Comparison of ENCODE assay signal across 10 cellular contexts in the genomic region with DNA sequence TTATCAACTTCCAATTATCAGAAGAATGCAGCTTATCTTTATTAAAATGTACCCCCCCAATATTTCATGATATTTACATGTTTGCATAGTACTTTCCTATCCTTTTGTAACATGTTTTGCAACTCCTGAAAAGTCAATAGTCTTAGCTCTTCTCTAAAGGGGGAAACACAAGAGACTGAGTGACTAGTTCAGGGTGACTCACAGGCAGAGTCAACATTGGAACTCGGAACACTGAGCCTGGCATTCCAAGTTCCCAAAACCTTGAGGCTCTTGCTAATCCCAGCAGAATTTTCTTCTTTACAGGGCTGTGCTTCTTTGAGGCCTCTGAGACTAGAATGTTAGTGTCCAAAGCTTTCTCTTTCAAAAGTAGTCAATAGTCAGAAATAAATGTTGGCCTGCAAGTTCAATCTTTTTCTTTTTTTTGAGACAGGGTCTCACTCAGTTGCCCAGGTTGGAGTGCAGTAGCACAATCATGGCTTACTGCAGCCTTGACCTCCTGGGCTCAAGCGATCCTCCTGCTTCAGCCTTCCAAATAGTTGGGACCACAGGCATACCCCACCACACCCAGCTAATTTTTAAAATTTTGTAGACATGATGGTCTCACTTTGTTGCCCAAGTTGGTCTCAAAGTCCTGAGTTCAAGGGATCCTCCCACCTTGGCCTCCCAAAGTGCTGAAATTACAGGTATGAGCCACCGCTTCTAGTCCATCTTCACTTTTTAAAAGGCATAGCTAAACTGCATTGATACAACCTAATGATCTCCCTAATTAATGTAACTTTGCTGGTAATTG. TPM values are rescaled to one million over a fixed set of nuclear protein-coding genes. Genes with fewer than 3 reads are reported as not detected.
DNase-seq lines count a peak whose midpoint lies in the region; ATAC-seq and TF ChIP-seq lines count a peak whose summit lies in the region.
"Had no signal": no experiment of that assay in that cellular context is flagged by ENCODE, and none has a peak within 500 bp of the region (broad histone marks: within the 10 kb centered on the region; RNA-seq: fewer than 3 reads in every experiment).

No MANE protein-coding gene starts in this region.

- no peaks in the 10 kb centered on the region for H3K27me3 ChIP-seq in smooth muscle cell (ENCODE audit: low read depth)

- no peak for ATAC-seq in natural killer cell
- ATAC-seq: natural killer cell treated with Interleukin-12 subunit alpha and Interleukin-12 subunit beta and Interleukin-15 and Interleukin-18, amount 100 ng/mL, for 72 hours had no signal

- peak overlapping the region; percentile 59 for H3K9ac ChIP-seq in smooth muscle cell (ENCODE audit: low read depth)

- no peak overlapping the region for H2AFZ ChIP-seq in smooth muscle cell (ENCODE audit: low read depth)

- peaks cover 0 to 3% of the 10 kb centered on the region in 2 donors for H3K27me3 Mint-ChIP-seq in natural killer cell (ENCODE audit: low read depth in 2 of 2)
- H3K27me3 Mint-ChIP-seq: natural killer cell treated with Interleukin-12 subunit alpha and Interleukin-12 subunit beta and Interleukin-15 and Interleukin-18, amount 100 ng/mL, for 72 hours had no signal

- H3K9me3 Mint-ChIP-seq in natural killer cell, result no peaks in the 10 kb centered on the region

- DNase-seq in HCEC 1CT, result peak; percentile 93
- DNase-seq in SHP77 treated with DMSO at 0.1 percent for 48 hours (lab: John Stamatoyannopoulos, UW), result peak; percentile 15
- DNase-seq in fibroblast of pulmonary artery (ENCODE audit: low read depth), result peak; percentile 71
- no peak for DNase-seq in smooth muscle cell (lab: John Stamatoyannopoulos, UW; ENCODE audit: unreplicated experiment)
- DNase-seq in DMS153 treated with DMSO at 0.1 percent for 48 hours (lab: John Stamatoyannopoulos, UW; ENCODE audit: unreplicated experiment), result no peak
- no peak for DNase-seq in NCI-H2227 treated with DMSO at 0.1 percent for 48 hours (lab: John Stamatoyannopoulos, UW)
- no peak for DNase-seq in NCI-H446 (lab: John Stamatoyannopoulos, UW)
- no peak for DNase-seq in natural killer cell
- DNase-seq: KG1 had no signal

- H4K20me1 ChIP-seq in smooth muscle cell (ENCODE audit: low read depth), result no peaks in the 10 kb centered on the region

- H3K4me1 ChIP-seq in smooth muscle cell (ENCODE audit: low read depth), result peaks cover 57% of the 10 kb centered on the region

- intact Hi-C loops in natural killer cell (cut with micrococcal nuclease), result no loop called here

- H3K4me3 ChIP-seq in fibroblast of pulmonary artery (replicated peaks; ENCODE audit: low read depth, low read length) (no peak overlapping the region), smooth muscle cell (peak overlapping the region; percentile 4)

- no peaks in the 10 kb centered on the region for H3K79me2 ChIP-seq in smooth muscle cell (ENCODE audit: low read depth)

- TF ChIP-seq CTCF in fibroblast of pulmonary artery (IDR thresholded peaks at IDR 0.05; ENCODE audit: low read length, missing control alignments) (no peak), smooth muscle cell (IDR thresholded peaks at IDR 0.05; ENCODE audit: borderline replicate concordance, insufficient read depth, poor library complexity, severe bottlenecking) (no peak), natural killer cell (IDR thresholded peaks at IDR 0.05) (no peak)

- H3K4me3 Mint-ChIP-seq in natural killer cell, result no peak overlapping the region
- H3K4me3 Mint-ChIP-seq: natural killer cell treated with Interleukin-12 subunit alpha and Interleukin-12 subunit beta and Interleukin-15 and Interleukin-18, amount 100 ng/mL, for 72 hours had no signal

- peak overlapping the region; percentile 92 for H3K27ac ChIP-seq in smooth muscle cell (ENCODE audit: low read depth)

- H3K4me2 ChIP-seq in smooth muscle cell, result peak overlapping the region; percentile 85

- no peaks in the 10 kb centered on the region for H3K4me1 Mint-ChIP-seq in natural killer cell

- H3F3A ChIP-seq in smooth muscle cell (ENCODE audit: low read depth), result peaks cover 13% of the 10 kb centered on the region

- H3K36me3 ChIP-seq in smooth muscle cell (ENCODE audit: low read depth), result no peaks in the 10 kb centered on the region

- no peaks in the 10 kb centered on the region for H3K9me3 ChIP-seq in smooth muscle cell (replicated peaks; ENCODE audit: low read depth)

- WGBS in smooth muscle cell (ENCODE audit: low lambda C conversion rate), result 63% methylated on average over 3 of the region's 3 CpGs

- H3K36me3 Mint-ChIP-seq in natural killer cell, result no peaks in the 10 kb centered on the region
- H3K36me3 Mint-ChIP-seq: natural killer cell treated with Interleukin-12 subunit alpha and Interleukin-12 subunit beta and Interleukin-15 and Interleukin-18, amount 100 ng/mL, for 72 hours had no signal

- no peak overlapping the region for H3K27ac Mint-ChIP-seq in natural killer cell
- H3K27ac Mint-ChIP-seq: natural killer cell treated with Interleukin-12 subunit alpha and Interleukin-12 subunit beta and Interleukin-15 and Interleukin-18, amount 100 ng/mL, for 72 hours had no signal

RNA-seq across cellular contexts. Expression of a gene that starts 37.5 kb away (rescaled TPM):
- total RNA-seq in smooth muscle cell, result 59.4 and 64.4 TPM in 2 replicates
- polyA plus RNA-seq in smooth muscle cell, result 34.4 and 35.0 TPM in 2 replicates
- total RNA-seq in natural killer cell, result 10 to 100 TPM; 25.6 to 35.4 (median 33.8) TPM

Comparison
In these comparisons a context has a peak if more than half of its experiments do, and no peak if none do; other contexts are left out.
1. DNase-seq: peak in HCEC 1CT (single experiment), SHP77 treated with DMSO at 0.1 percent for 48 hours (single experiment) and fibroblast of pulmonary artery (single experiment); none in smooth muscle cell (single experiment), DMS153 treated with DMSO at 0.1 percent for 48 hours (single experiment), NCI-H2227 treated with DMSO at 0.1 percent for 48 hours (single experiment), NCI-H446 (0 of 2) and natural killer cell (single experiment).